Comparison of ENCODE assay signal across 22 cellular contexts in genomic region chr1:118944546-118944945, GRCh38. TPM values are rescaled to one million over a fixed set of nuclear protein-coding genes. Genes with fewer than 3 reads are reported as not detected.
"Had no signal": no experiment of that assay in that cellular context is flagged by ENCODE, and none has a peak within 500 bp of the region (broad histone marks: within the 10 kb centered on the region; RNA-seq: fewer than 3 reads in every experiment).

No MANE protein-coding gene starts in this region.

- H3K4me3 ChIP-seq: esophagus squamous epithelium, lower lobe of right lung, neural progenitor cell, prostate gland, sigmoid colon, thoracic aorta, transverse colon, upper lobe of right lung, vagina had no signal

- H3K36me3 ChIP-seq: esophagus squamous epithelium, lower lobe of right lung, neural progenitor cell, prostate gland, sigmoid colon, thoracic aorta, transverse colon, upper lobe of right lung, vagina had no signal

- ATAC-seq: effector memory CD8-positive, alpha-beta T cell; left ventricle myocardium superior; lower lobe of right lung; naive thymus-derived CD4-positive, alpha-beta T cell; stimulated activated naive B cell treated with anti-CD40 and anti-IgM and Interleukin-4, amounts not matched to agents 10 μg/mL and 1 μg/mL and 100 μg/mL, for 72 hours; upper lobe of right lung had no signal

- DNase-seq: cortex of kidney; effector memory CD8-positive, alpha-beta T cell; erythroblast; esophagus squamous epithelium; foreskin melanocyte; hypothalamus; left ventricle myocardium superior; lower lobe of right lung; naive thymus-derived CD4-positive, alpha-beta T cell; right cardiac atrium; sigmoid colon; small intestine; stimulated activated CD4-positive, alpha-beta T cell treated with anti-CD3 and anti-CD28 coated beads, Interleukin-15, amount 100 ng/mL, for 24 hours; stimulated activated CD4-positive, alpha-beta T cell treated with anti-CD3 and anti-CD28 coated beads, Interleukin-2, amount 100 ng/mL, for 48 hours; stimulated activated naive B cell treated with anti-CD40 and anti-IgM and Interleukin-4, amounts not matched to agents 10 μg/mL and 1 μg/mL and 100 μg/mL, for 72 hours; transverse colon; upper lobe of right lung had no signal

- H3K27me3 ChIP-seq: neural progenitor cell, sigmoid colon, transverse colon, upper lobe of right lung, vagina had no signal

- H3K4me1 ChIP-seq: esophagus squamous epithelium, lower lobe of right lung, neural progenitor cell, prostate gland, sigmoid colon, transverse colon, upper lobe of right lung, vagina had no signal

- H3K9me3 ChIP-seq: esophagus squamous epithelium, lower lobe of right lung, prostate gland, sigmoid colon, thoracic aorta, transverse colon, upper lobe of right lung, vagina had no signal

- H3K27ac ChIP-seq: esophagus squamous epithelium, lower lobe of right lung, neural progenitor cell, prostate gland, sigmoid colon, thoracic aorta, transverse colon, upper lobe of right lung, vagina had no signal

RNA-seq across cellular contexts. Expression of gene TBX15, which starts 43.6 kb away (rescaled TPM):
- total RNA-seq: naive thymus-derived CD4-positive, alpha-beta T cell had no signal
- polyA plus RNA-seq: keratinocyte; naive thymus-derived CD4-positive, alpha-beta T cell had no signal
